In the genomic region with DNA sequence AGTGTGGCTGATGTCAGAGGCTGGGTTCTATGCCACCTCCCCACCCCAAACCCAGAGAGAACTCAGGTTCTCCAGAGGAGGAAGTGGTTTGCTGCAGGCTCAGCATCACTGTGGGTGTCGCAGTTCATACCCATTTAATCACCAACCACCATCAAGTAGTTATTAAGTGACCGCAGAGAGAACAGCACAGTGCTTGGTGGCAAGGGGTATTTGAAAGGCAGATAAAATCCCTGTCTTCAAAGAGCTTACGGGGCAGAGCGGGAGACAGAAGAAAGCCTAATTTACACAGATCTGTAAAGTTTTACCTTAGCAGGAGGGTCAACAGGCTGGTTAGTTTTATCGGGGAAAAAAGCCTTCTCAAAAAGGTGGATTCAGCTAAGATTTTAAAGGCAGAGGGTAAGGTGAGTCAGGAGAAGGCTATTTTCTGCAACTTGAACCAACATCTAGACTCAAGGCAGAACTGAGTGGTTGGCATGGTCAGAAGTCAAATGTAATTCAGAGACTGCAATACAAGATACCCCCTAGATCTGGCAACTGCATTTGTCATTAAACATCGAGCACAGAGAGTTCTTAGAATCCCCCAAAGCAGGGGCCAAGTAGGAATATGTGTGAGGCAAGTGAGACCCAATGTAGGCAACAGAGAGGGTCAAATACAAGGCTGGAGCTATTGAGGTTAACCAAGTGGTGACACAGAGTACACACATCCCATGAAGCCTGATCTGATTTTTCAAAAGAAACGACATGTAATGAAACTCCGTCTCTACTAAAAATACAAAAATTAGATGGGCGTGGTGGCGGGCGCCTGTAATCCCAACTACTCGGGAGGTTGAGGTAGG, we compare ENCODE assay signal across 9 cellular contexts. TPM values are rescaled to one million over a fixed set of nuclear protein-coding genes. Genes with fewer than 3 reads are reported as not detected.
DNase-seq lines count a peak whose midpoint lies in the region; ATAC-seq and TF ChIP-seq lines count a peak whose summit lies in the region.
"Had no signal": no experiment of that assay in that cellular context is flagged by ENCODE, and none has a peak within 500 bp of the region (broad histone marks: within the 10 kb centered on the region; RNA-seq: fewer than 3 reads in every experiment).

No MANE protein-coding gene starts in this region.

- H3K27me3 ChIP-seq in Peyer's patch (no peaks in the 10 kb centered on the region), psoas muscle (ENCODE audit: insufficient read depth in 3 of 3, low read length in 2 of 3) (no peaks in the 10 kb centered on the region)

- H3K4me3 ChIP-seq in Peyer's patch (no peak overlapping the region), psoas muscle (no peak overlapping the region)

- no peak for ATAC-seq in psoas muscle
- ATAC-seq in GM19397 (IDR thresholded peaks at IDR 0.05; ENCODE audit: unreplicated experiment): no peak

- H3K36me3 ChIP-seq in Peyer's patch: peaks cover 0 to 13% (median 0%) of the 10 kb centered on the region in 3 donors
- H3K36me3 ChIP-seq in psoas muscle (ENCODE audit: insufficient read depth in 1 of 2, low read depth in 1 of 2): peaks cover 3 to 29% of the 10 kb centered on the region in 2 donors

- H3K9me3 ChIP-seq in Peyer's patch (no peaks in the 10 kb centered on the region), psoas muscle (no peaks in the 10 kb centered on the region)
- H3K9me3 ChIP-seq: Caco-2 had no signal

- H3K27ac ChIP-seq in Peyer's patch (peak overlapping the region; percentile 2 to 18 (median 6)), psoas muscle (peak overlapping the region; percentile 75)

- no peak for TF ChIP-seq POLR2A in Peyer's patch (IDR thresholded peaks at IDR 0.05)

- TF ChIP-seq CTCF in Peyer's patch (IDR thresholded peaks at IDR 0.05) (no peak), psoas muscle (IDR thresholded peaks at IDR 0.05) (no peak)

- DNase-seq in AML-193 (lab: John Stamatoyannopoulos, UW) (peak; percentile 63 to 74), Peyer's patch (peak in 2 of 3 donors; percentile 56 to 73), psoas muscle (no peak), GOT3 (lab: John Stamatoyannopoulos, UW) (no peak), cerebellar nuclear complex (lab: John Stamatoyannopoulos, UW) (no peak), LoVo (ENCODE audit: low spot score) (no peak)
- DNase-seq in activated effector memory CD4-positive, alpha-beta T cell treated with anti-CD3 and anti-CD28 coated beads, Interleukin-2, amount 50 U/mL, for 16 hours: peak; percentile 91
- DNase-seq: Caco-2 had no signal

- H3K4me1 ChIP-seq in Peyer's patch (peaks cover 0 to 54% (median 23%) of the 10 kb centered on the region in 4 donors), psoas muscle (peaks cover 73% of the 10 kb centered on the region)

- 82 to 87% (median 87%) methylated on average over 12 of the region's 12 CpGs for WGBS in psoas muscle, 3 donors

- intact Hi-C loops in psoas muscle (cut with DNase I): no loop called here

RNA-seq across cellular contexts. Expression of a gene that starts 13.2 kb away (rescaled TPM):
- total RNA-seq in Peyer's patch (100 to 1,000 TPM; 138 to 204 (median 177) TPM), psoas muscle (100 to 1,000 TPM in 2 of 4 donors, 10 to 100 TPM in 2; 67.6 to 166 (median 106) TPM)
- 100 to 1,000 TPM in 1 of 3 donors, 10 to 100 TPM in 2; 64.7 to 147 (median 96.2) TPM for polyA plus RNA-seq in psoas muscle

RNA-seq across cellular contexts. Expression of a gene that starts 39.4 kb away (rescaled TPM):
- total RNA-seq in Peyer's patch: under 1 TPM; under 0.01 TPM
- total RNA-seq in psoas muscle: over 10,000 TPM in 3 of 4 donors, 1,000 to 10,000 TPM in 1; 9,511 to 17,387 (median 16,401) TPM
- polyA plus RNA-seq in psoas muscle: not detected

RNA-seq across cellular contexts. Expression of a gene that starts 40.7 kb away (rescaled TPM):
- under 1 TPM; under 0.01 TPM for total RNA-seq in Peyer's patch
- 1,000 to 10,000 TPM; 1,144 to 3,144 (median 2,601) TPM for total RNA-seq in psoas muscle
- polyA plus RNA-seq in psoas muscle: not detected

RNA-seq across cellular contexts. Expression of a gene that starts 49.8 kb away (rescaled TPM):
- total RNA-seq in Peyer's patch (1 to 10 TPM; 3.2 to 6.3 (median 4.2) TPM), psoas muscle (1 to 10 TPM; 2.3 to 7.7 (median 4.8) TPM)
- polyA plus RNA-seq in psoas muscle: 10 to 100 TPM in 1 of 3 donors, 1 to 10 TPM in 2; 3.4 to 10.7 (median 5.4) TPM

RNA-seq across cellular contexts. Expression of a gene that starts 51.4 kb away (rescaled TPM):
- total RNA-seq in Peyer's patch: 1,000 to 10,000 TPM; 1,101 to 2,555 (median 1,343) TPM
- total RNA-seq in psoas muscle: 1,000 to 10,000 TPM in 3 of 4 donors, 100 to 1,000 TPM in 1; 662 to 1,479 (median 1,333) TPM
- 1,000 to 10,000 TPM; 2,571 to 2,845 (median 2,673) TPM for polyA plus RNA-seq in psoas muscle

Comparison
In these comparisons a context has a peak if more than half of its experiments do, and no peak if none do; other contexts are left out.
1. DNase-seq: peak in AML-193 (2 of 2), Peyer's patch (2 of 3) and activated effector memory CD4-positive, alpha-beta T cell treated with anti-CD3 and anti-CD28 coated beads, Interleukin-2, amount 50 U/mL, for 16 hours (single experiment); none in psoas muscle (0 of 2), GOT3 (single experiment), cerebellar nuclear complex (0 of 2) and LoVo (single experiment).
2. RNA of a gene that starts 39.4 kb away (total RNA-seq): 9,511 to 17,387 TPM in psoas muscle; under 0.01 TPM in Peyer's patch; every median in the first group is over 1,000 times any median in the second.
3. RNA of a gene that starts 40.7 kb away (total RNA-seq): 1,144 to 3,144 TPM in psoas muscle; under 0.01 TPM in Peyer's patch; every median in the first group is over 1,000 times any median in the second.